Comparison of ENCODE assay signal across 11 cellular contexts in genomic region chr1:226821719-226822085, GRCh38. TPM values are rescaled to one million over a fixed set of nuclear protein-coding genes. Genes with fewer than 3 reads are reported as not detected.
DNase-seq lines count a peak whose midpoint lies in the region; ATAC-seq and TF ChIP-seq lines count a peak whose summit lies in the region.
"Had no signal": no experiment of that assay in that cellular context is flagged by ENCODE, and none has a peak within 500 bp of the region (broad histone marks: within the 10 kb centered on the region; RNA-seq: fewer than 3 reads in every experiment).

No MANE protein-coding gene starts in this region.

- H3K4me3 ChIP-seq in Peyer's patch (no peak overlapping the region), esophagus muscularis mucosa (no peak overlapping the region), muscle layer of duodenum (ENCODE audit: low read depth in 1 of 2, low read length in 2 of 2) (peak overlapping the region in 1 of 2 donors; percentile 16)

- TF ChIP-seq POLR2A in Peyer's patch (IDR thresholded peaks at IDR 0.05) = no peak
- TF ChIP-seq POLR2A in esophagus muscularis mucosa (IDR thresholded peaks at IDR 0.05; ENCODE audit: low read depth) = no peak

- H3K36me3 Mint-ChIP-seq in type B pancreatic cell = no peaks in the 10 kb centered on the region

- H3K4me1 ChIP-seq in Peyer's patch (peaks cover 0 to 8% (median 0%) of the 10 kb centered on the region in 4 donors), esophagus muscularis mucosa (peaks cover 20 to 31% (median 24%) of the 10 kb centered on the region in 4 donors), muscle layer of duodenum (ENCODE audit: control insufficient read depth in 1 of 2, insufficient read depth in 2 of 2, low read length in 2 of 2) (peaks cover 8% of the 10 kb centered on the region in 2 donors)

- intact Hi-C loops in esophagus muscularis mucosa (cut with DNase I) = no loop called here

- H3K9me3 ChIP-seq in Peyer's patch = no peaks in the 10 kb centered on the region
- no peaks in the 10 kb centered on the region for H3K9me3 ChIP-seq in esophagus muscularis mucosa
- H3K9me3 ChIP-seq in muscle layer of duodenum (ENCODE audit: control insufficient read depth in 1 of 2, low read length in 2 of 2) = no peaks in the 10 kb centered on the region

- peaks cover 13% of the 10 kb centered on the region for H3K27me3 Mint-ChIP-seq in type B pancreatic cell

- DNase-seq in Peyer's patch (no peak), esophagus muscularis mucosa (ENCODE audit: extremely low spot score) (no peak), type B pancreatic cell (ENCODE audit: extremely low spot score, unreplicated experiment) (no peak), midbrain (lab: John Stamatoyannopoulos, UW) (no peak)
- no peak for DNase-seq in activated CD4-positive, CD25-positive, alpha-beta regulatory T cell treated with anti-CD3 and anti-CD28 coated beads, Interleukin-2, amount 50 U/mL, for 72 hours
- DNase-seq: activated CD8-positive, alpha-beta memory T cell treated with anti-CD3 and anti-CD28 coated beads, Interleukin-2, amount 50 U/mL, for 4 hours; NCI-H526 treated with DMSO at 0.1 percent for 48 hours; stimulated activated naive CD4-positive, alpha-beta T cell treated with Interleukin-2 at 50 U/mL for 16 hours had no signal

- H3K4me1 Mint-ChIP-seq in type B pancreatic cell (ENCODE audit: unreplicated experiment) = peaks cover 13% of the 10 kb centered on the region

- 14% methylated on average over 1 of the region's 1 CpG for WGBS in esophagus muscularis mucosa

- H3K9me3 Mint-ChIP-seq in type B pancreatic cell = no peaks in the 10 kb centered on the region

- peak overlapping the region; percentile 29 to 83 (median 58) for H3K27ac ChIP-seq in Peyer's patch
- H3K27ac ChIP-seq in esophagus muscularis mucosa (replicated peaks in 1 of 4) = peak overlapping the region; percentile 79 to 91 (median 88)
- H3K27ac ChIP-seq in muscle layer of duodenum (ENCODE audit: low read length) = peak overlapping the region; percentile 90
- H3K27ac ChIP-seq: KMS-11 had no signal

- H3K27me3 ChIP-seq in Peyer's patch = no peaks in the 10 kb centered on the region
- H3K27me3 ChIP-seq in esophagus muscularis mucosa = no peaks in the 10 kb centered on the region
- H3K27me3 ChIP-seq in muscle layer of duodenum (ENCODE audit: low read depth, low read length) = no peaks in the 10 kb centered on the region

- H3K27ac Mint-ChIP-seq in type B pancreatic cell = peak overlapping the region; percentile 36

- no peak for TF ChIP-seq CTCF in Peyer's patch (IDR thresholded peaks at IDR 0.05)
- TF ChIP-seq CTCF in esophagus muscularis mucosa (IDR thresholded peaks at IDR 0.05) = no peak
- no peak for TF ChIP-seq CTCF in type B pancreatic cell (conservative IDR thresholded peaks at IDR 0.05)

- no peaks in the 10 kb centered on the region for H3K36me3 ChIP-seq in Peyer's patch
- no peaks in the 10 kb centered on the region for H3K36me3 ChIP-seq in esophagus muscularis mucosa
- H3K36me3 ChIP-seq in muscle layer of duodenum (ENCODE audit: control insufficient read depth in 1 of 2, insufficient read depth in 2 of 2, low read length in 2 of 2) = no peaks in the 10 kb centered on the region

- no peak overlapping the region for H3K4me3 Mint-ChIP-seq in type B pancreatic cell

- no peak for TF ChIP-seq EP300 in esophagus muscularis mucosa (IDR thresholded peaks at IDR 0.05)

- no peak for ATAC-seq in GM19023 (IDR thresholded peaks at IDR 0.05; ENCODE audit: unreplicated experiment)

RNA-seq across cellular contexts. Expression of gene PSEN2, which starts 48.7 kb away (rescaled TPM):
- total RNA-seq in Peyer's patch (10 to 100 TPM; 31.4 to 57.8 (median 39.1) TPM), esophagus muscularis mucosa (10 to 100 TPM; 37.8 to 56.9 (median 47.1) TPM), type B pancreatic cell (ENCODE audit: low replicate concordance) (10.5 and 22.6 TPM in 2 replicates)
